Comparison of ENCODE assay signal across 12 cellular contexts in the genomic region with DNA sequence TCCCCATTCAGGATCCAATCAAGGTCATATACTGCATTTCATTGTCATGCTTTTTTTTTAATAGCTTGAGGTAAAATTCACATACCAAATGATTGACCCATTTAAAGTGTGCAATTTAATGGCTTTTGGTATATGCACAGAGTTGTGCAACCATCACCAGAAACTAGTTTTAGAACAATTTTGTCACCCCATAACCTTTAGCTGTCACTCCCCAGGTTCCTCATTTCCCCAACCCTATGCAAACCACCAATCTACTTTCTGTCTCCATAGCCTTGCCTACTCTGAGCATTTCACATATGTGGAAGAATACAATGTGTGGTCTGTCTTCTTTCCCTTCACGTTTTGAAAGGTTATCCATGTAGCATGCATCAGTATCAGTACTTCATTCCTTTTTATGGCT. TPM values are rescaled to one million over a fixed set of nuclear protein-coding genes. Genes with fewer than 3 reads are reported as not detected.
DNase-seq lines count a peak whose midpoint lies in the region; ATAC-seq and TF ChIP-seq lines count a peak whose summit lies in the region.
"Had no signal": no experiment of that assay in that cellular context is flagged by ENCODE, and none has a peak within 500 bp of the region (broad histone marks: within the 10 kb centered on the region; RNA-seq: fewer than 3 reads in every experiment).

No MANE protein-coding gene starts in this region.

- no peaks in the 10 kb centered on the region for H3K27me3 ChIP-seq in sigmoid colon
- H3K27me3 ChIP-seq: brain microvascular endothelial cell had no signal

- peaks cover 0 to 28% (median 20%) of the 10 kb centered on the region in 4 donors for H3K4me1 ChIP-seq in sigmoid colon

- 6 to 27% methylated on average over 1 of the region's 1 CpG for WGBS in sigmoid colon, 2 donors

- no peaks in the 10 kb centered on the region for H3K36me3 ChIP-seq in sigmoid colon
- H3K36me3 ChIP-seq: brain microvascular endothelial cell had no signal

- H3K27ac ChIP-seq in sigmoid colon: no peak overlapping the region
- H3K27ac ChIP-seq: brain microvascular endothelial cell, epithelial cell of prostate had no signal

- H3K9me3 ChIP-seq in sigmoid colon: no peaks in the 10 kb centered on the region

- no peak overlapping the region for H3K4me3 ChIP-seq in sigmoid colon

- in situ Hi-C loops in KBM-7 (cut with MboI; ENCODE audit: low pct_unique_long_range_greater_than_20kb, low sequenced_read_pairs): no loop called here

- peaks cover 12% of the 10 kb centered on the region for H3K4me1 Mint-ChIP-seq in activated naive CD8-positive, alpha-beta T cell (ENCODE audit: low read depth)
- peaks cover 12% of the 10 kb centered on the region for H3K4me1 Mint-ChIP-seq in activated naive CD8-positive, alpha-beta T cell treated with anti-CD3 and anti-CD28 coated beads, Interleukin-2, amount 50 U/mL, for 24 hours
- peaks cover 6% of the 10 kb centered on the region for H3K4me1 Mint-ChIP-seq in activated T-helper 1 cell treated with anti-CD3 and anti-CD28 coated beads, Interleukin-12 subunit alpha, Interleukin-12 subunit beta, Interleukin-2, Interleukin-4 antibody, amounts not matched to agents 30 ng/mL and 10 ng/mL and 1 ng/mL, durations not matched to agents 14 hours and 24 hours and 36 hours (ENCODE audit: low read depth)
- H3K4me1 Mint-ChIP-seq in stimulated activated naive B cell treated with anti-CD40 and anti-IgM and Interleukin-4, amounts not matched to agents 10 μg/mL and 1 μg/mL and 100 μg/mL, for 72 hours: peaks cover 12 to 15% of the 10 kb centered on the region in 2 donors

- peaks cover 2% of the 10 kb centered on the region for H3K36me3 Mint-ChIP-seq in activated naive CD8-positive, alpha-beta T cell
- peaks cover 5% of the 10 kb centered on the region for H3K36me3 Mint-ChIP-seq in activated naive CD8-positive, alpha-beta T cell treated with anti-CD3 and anti-CD28 coated beads, Interleukin-2, amount 50 U/mL, for 24 hours (ENCODE audit: low read depth)
- no peaks in the 10 kb centered on the region for H3K36me3 Mint-ChIP-seq in activated T-helper 1 cell treated with anti-CD3 and anti-CD28 coated beads, Interleukin-12 subunit alpha, Interleukin-12 subunit beta, Interleukin-2, Interleukin-4 antibody, amounts not matched to agents 30 ng/mL and 10 ng/mL and 1 ng/mL, durations not matched to agents 14 hours and 24 hours and 36 hours (ENCODE audit: low read depth)
- H3K36me3 Mint-ChIP-seq in stimulated activated naive B cell treated with anti-CD40 and anti-IgM and Interleukin-4, amounts not matched to agents 10 μg/mL and 1 μg/mL and 100 μg/mL, for 72 hours: peaks cover 3 to 4% of the 10 kb centered on the region in 2 donors

- H3K27ac Mint-ChIP-seq in activated naive CD8-positive, alpha-beta T cell: no peak overlapping the region
- H3K27ac Mint-ChIP-seq in activated naive CD8-positive, alpha-beta T cell treated with anti-CD3 and anti-CD28 coated beads, Interleukin-2, amount 50 U/mL, for 24 hours: no peak overlapping the region
- no peak overlapping the region for H3K27ac Mint-ChIP-seq in activated T-helper 1 cell treated with anti-CD3 and anti-CD28 coated beads, Interleukin-12 subunit alpha, Interleukin-12 subunit beta, Interleukin-2, Interleukin-4 antibody, amounts not matched to agents 30 ng/mL and 10 ng/mL and 1 ng/mL, durations not matched to agents 14 hours and 24 hours and 36 hours
- H3K27ac Mint-ChIP-seq in stimulated activated naive B cell treated with anti-CD40 and anti-IgM and Interleukin-4, amounts not matched to agents 10 μg/mL and 1 μg/mL and 100 μg/mL, for 72 hours: no peak overlapping the region

- TF ChIP-seq CTCF in sigmoid colon (IDR thresholded peaks at IDR 0.05): no peak

- DNase-seq in activated naive CD8-positive, alpha-beta T cell treated with anti-CD3 and anti-CD28 coated beads, Interleukin-2, amount 50 U/mL, for 24 hours: no peak
- DNase-seq in KBM-7 (peak; percentile 80), sigmoid colon (no peak)
- DNase-seq in activated T-helper 1 cell treated with anti-CD3 and anti-CD28 coated beads, Interleukin-12 subunit alpha, Interleukin-12 subunit beta, Interleukin-2, Interleukin-4 antibody, amounts not matched to agents 30 ng/mL and 10 ng/mL and 1 ng/mL, durations not matched to agents 14 hours and 24 hours and 36 hours (ENCODE audit: low spot score): no peak
- no peak for DNase-seq in stimulated activated naive B cell treated with anti-CD40 and anti-IgM and Interleukin-4, amounts not matched to agents 10 μg/mL and 1 μg/mL and 100 μg/mL, for 72 hours
- no peak for DNase-seq in NK-92 treated with Interleukin-12 subunit alpha and Interleukin-12 subunit beta, amount 100 ng/mL, for 24 hours (lab: John Stamatoyannopoulos, UW)
- DNase-seq: brain microvascular endothelial cell, NCI-H2081, substantia nigra had no signal

- H3K4me3 Mint-ChIP-seq in activated naive CD8-positive, alpha-beta T cell: peak overlapping the region; percentile 88
- no peak overlapping the region for H3K4me3 Mint-ChIP-seq in activated naive CD8-positive, alpha-beta T cell treated with anti-CD3 and anti-CD28 coated beads, Interleukin-2, amount 50 U/mL, for 24 hours
- H3K4me3 Mint-ChIP-seq in activated T-helper 1 cell treated with anti-CD3 and anti-CD28 coated beads, Interleukin-12 subunit alpha, Interleukin-12 subunit beta, Interleukin-2, Interleukin-4 antibody, amounts not matched to agents 30 ng/mL and 10 ng/mL and 1 ng/mL, durations not matched to agents 14 hours and 24 hours and 36 hours: peak overlapping the region; percentile 73
- H3K4me3 Mint-ChIP-seq in stimulated activated naive B cell treated with anti-CD40 and anti-IgM and Interleukin-4, amounts not matched to agents 10 μg/mL and 1 μg/mL and 100 μg/mL, for 72 hours: peak overlapping the region in 1 of 2 donors; percentile 12

- peaks cover 30% of the 10 kb centered on the region for H3K27me3 Mint-ChIP-seq in activated naive CD8-positive, alpha-beta T cell
- peaks cover 38% of the 10 kb centered on the region for H3K27me3 Mint-ChIP-seq in activated naive CD8-positive, alpha-beta T cell treated with anti-CD3 and anti-CD28 coated beads, Interleukin-2, amount 50 U/mL, for 24 hours
- H3K27me3 Mint-ChIP-seq in activated T-helper 1 cell treated with anti-CD3 and anti-CD28 coated beads, Interleukin-12 subunit alpha, Interleukin-12 subunit beta, Interleukin-2, Interleukin-4 antibody, amounts not matched to agents 30 ng/mL and 10 ng/mL and 1 ng/mL, durations not matched to agents 14 hours and 24 hours and 36 hours (ENCODE audit: insufficient read depth): peaks cover 27% of the 10 kb centered on the region
- H3K27me3 Mint-ChIP-seq in stimulated activated naive B cell treated with anti-CD40 and anti-IgM and Interleukin-4, amounts not matched to agents 10 μg/mL and 1 μg/mL and 100 μg/mL, for 72 hours: peaks cover 43 to 51% of the 10 kb centered on the region in 2 donors

- no peak for TF ChIP-seq EP300 in sigmoid colon (IDR thresholded peaks at IDR 0.05)

- no peaks in the 10 kb centered on the region for H3K9me3 Mint-ChIP-seq in activated naive CD8-positive, alpha-beta T cell (ENCODE audit: low read depth)
- H3K9me3 Mint-ChIP-seq in activated naive CD8-positive, alpha-beta T cell treated with anti-CD3 and anti-CD28 coated beads, Interleukin-2, amount 50 U/mL, for 24 hours: peaks cover 5% of the 10 kb centered on the region
- no peaks in the 10 kb centered on the region for H3K9me3 Mint-ChIP-seq in activated T-helper 1 cell treated with anti-CD3 and anti-CD28 coated beads, Interleukin-12 subunit alpha, Interleukin-12 subunit beta, Interleukin-2, Interleukin-4 antibody, amounts not matched to agents 30 ng/mL and 10 ng/mL and 1 ng/mL, durations not matched to agents 14 hours and 24 hours and 36 hours
- H3K9me3 Mint-ChIP-seq in stimulated activated naive B cell treated with anti-CD40 and anti-IgM and Interleukin-4, amounts not matched to agents 10 μg/mL and 1 μg/mL and 100 μg/mL, for 72 hours: peaks cover 4 to 6% of the 10 kb centered on the region in 2 donors

- no peak for TF ChIP-seq POLR2A in sigmoid colon (IDR thresholded peaks at IDR 0.05)

- ATAC-seq in activated naive CD8-positive, alpha-beta T cell treated with anti-CD3 and anti-CD28 coated beads, Interleukin-2, amount 50 U/mL, for 24 hours: no peak
- peak; percentile 41 to 57 for ATAC-seq in stimulated activated naive B cell treated with anti-CD40 and anti-IgM and Interleukin-4, amounts not matched to agents 10 μg/mL and 1 μg/mL and 100 μg/mL, for 72 hours (replicated peaks)
- no peak for ATAC-seq in HG03196 (IDR thresholded peaks at IDR 0.05; ENCODE audit: unreplicated experiment)

- intact Hi-C loops in activated T-helper 1 cell treated with anti-CD3 and anti-CD28 coated beads, Interleukin-12 subunit alpha, Interleukin-12 subunit beta, Interleukin-2, Interleukin-4 antibody, amounts not matched to agents 30 ng/mL and 10 ng/mL and 1 ng/mL, durations not matched to agents 14 hours and 24 hours and 36 hours (cut with micrococcal nuclease): loop anchor here (2.0 to 10.0 kb wide), 6 partner anchors 77 to 1042 kb away; a partner anchor contains a TSS
- intact Hi-C loops in sigmoid colon (cut with DNase I): loop anchor here (5.0 to 10.0 kb wide), 3 partner anchors 62 to 457 kb away; a partner anchor contains a TSS

RNA-seq across cellular contexts. Expression of a gene that starts 1.4 kb away (rescaled TPM):
- 3.1 and 3.2 TPM in 2 replicates for total RNA-seq in activated T-helper 1 cell treated with anti-CD3 and anti-CD28 coated beads, Interleukin-12 subunit alpha, Interleukin-12 subunit beta, Interleukin-2, Interleukin-4 antibody, amounts not matched to agents 30 ng/mL and 10 ng/mL and 1 ng/mL, durations not matched to agents 14 hours and 24 hours and 36 hours
- 10 to 100 TPM; 25.8 to 45.7 (median 33.4) TPM for total RNA-seq in sigmoid colon
- 10 to 100 TPM; 13.8 to 14.7 (median 14.1) TPM for polyA plus RNA-seq in sigmoid colon

Comparison
In these comparisons a context has a peak if more than half of its experiments do, and no peak if none do; other contexts are left out.
1. ATAC-seq: peak in stimulated activated naive B cell treated with anti-CD40 and anti-IgM and Interleukin-4, amounts not matched to agents 10 μg/mL and 1 μg/mL and 100 μg/mL, for 72 hours (2 of 2); none in activated naive CD8-positive, alpha-beta T cell treated with anti-CD3 and anti-CD28 coated beads, Interleukin-2, amount 50 U/mL, for 24 hours (single experiment) and HG03196 (single experiment).